ENCODE assay signal across 6 cellular contexts in genomic region chr3:45482829-45483228, GRCh38.
"Had no signal": no experiment of that assay in that cellular context is flagged by ENCODE, and none has a peak within 500 bp of the region (broad histone marks: within the 10 kb centered on the region; RNA-seq: fewer than 3 reads in every experiment).

No MANE protein-coding gene starts in this region.

- H3K4me2 ChIP-seq: KMS-11 had no signal

- H3K9ac ChIP-seq: KMS-11 had no signal

- H3K27ac ChIP-seq: HL-60, KMS-11 had no signal

- DNase-seq: Karpas-422, KBM-7, KG1 had no signal

- FAIRE-seq: HepG2 had no signal

- ATAC-seq: HepG2 had no signal
